Comparison of ENCODE assay signal across 9 cellular contexts in the genomic region with DNA sequence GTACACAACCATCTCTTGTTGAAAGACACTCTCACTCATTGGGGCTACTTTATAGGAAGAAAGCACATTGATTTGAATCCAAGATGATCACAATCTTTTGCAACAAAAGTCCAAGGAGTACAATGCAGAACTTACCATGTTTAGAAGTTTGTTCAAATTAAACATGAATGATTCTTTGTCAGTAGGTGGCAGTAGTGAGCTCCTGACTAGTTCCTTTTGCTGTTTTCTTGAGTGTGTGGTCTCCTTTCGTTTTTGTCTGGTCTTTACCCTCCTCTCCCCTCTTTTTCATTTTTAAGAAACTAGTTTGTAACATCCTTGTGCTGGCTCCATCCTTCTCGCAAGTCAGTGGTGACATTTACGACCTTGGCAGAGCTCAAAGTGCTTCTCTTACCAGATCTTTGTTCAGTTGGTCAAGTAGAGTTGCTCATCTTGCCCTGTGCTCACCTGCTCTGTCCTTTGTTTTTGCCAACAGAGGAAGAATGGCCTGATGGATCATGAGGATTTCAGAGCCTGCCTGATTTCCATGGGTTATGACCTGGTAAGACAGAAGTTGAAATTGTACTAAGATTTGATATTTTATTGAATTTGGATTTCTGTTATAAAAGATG. TPM values are rescaled to one million over a fixed set of nuclear protein-coding genes. Genes with fewer than 3 reads are reported as not detected.
DNase-seq lines count a peak whose midpoint lies in the region; ATAC-seq and TF ChIP-seq lines count a peak whose summit lies in the region.
"Had no signal": no experiment of that assay in that cellular context is flagged by ENCODE, and none has a peak within 500 bp of the region (broad histone marks: within the 10 kb centered on the region; RNA-seq: fewer than 3 reads in every experiment).

No MANE protein-coding gene starts in this region.

- no peak for TF ChIP-seq POLR2A in ovary (IDR thresholded peaks at IDR 0.05)

- no peaks in the 10 kb centered on the region for H3K9me3 ChIP-seq in RWPE2 (ENCODE audit: severe bottlenecking)
- no peaks in the 10 kb centered on the region for H3K9me3 ChIP-seq in ovary

- H3K4me3 ChIP-seq in RWPE2 (ENCODE audit: severe bottlenecking) (no peak overlapping the region), ovary (no peak overlapping the region)

- H3K4me1 Mint-ChIP-seq in stimulated activated naive CD8-positive, alpha-beta T cell treated with anti-CD3 and anti-CD28 coated beads, Interleukin-15, amount 100 ng/mL, for 72 hours, result peaks cover 10% of the 10 kb centered on the region

- H3K4me1 ChIP-seq in RWPE2 (ENCODE audit: insufficient read depth, poor library complexity, severe bottlenecking), result no peaks in the 10 kb centered on the region
- H3K4me1 ChIP-seq in ovary (ENCODE audit: insufficient read depth), result no peaks in the 10 kb centered on the region

- no peak overlapping the region for H3K27ac ChIP-seq in RWPE2 (ENCODE audit: poor library complexity, severe bottlenecking)
- H3K27ac ChIP-seq in ovary, result no peak overlapping the region
- H3K27ac ChIP-seq: epithelial cell of prostate had no signal

- DNase-seq in stimulated activated naive CD8-positive, alpha-beta T cell treated with anti-CD3 and anti-CD28 coated beads, Interleukin-15, amount 100 ng/mL, for 72 hours, result peak in 1 of 2 donors; percentile 5
- DNase-seq in stimulated activated naive CD8-positive, alpha-beta T cell treated with anti-CD3 and anti-CD28 coated beads, Interleukin-15, Interleukin-2, amounts not matched to agents 100 U/mL and 50 U/mL, for 24 hours, result no peak
- DNase-seq in RWPE2 (ENCODE audit: low spot score) (no peak), fibroblast of gingiva (ENCODE audit: low read depth) (peak; percentile 17), ovary (no peak), SW480 (ENCODE audit: low spot score) (no peak)
- DNase-seq in activated CD4-positive, CD25-positive, alpha-beta regulatory T cell treated with anti-CD3 and anti-CD28 coated beads, Interleukin-2, amount 50 U/mL, for 72 hours, result no peak

- H3K27me3 ChIP-seq in RWPE2 (ENCODE audit: insufficient read depth, poor library complexity, severe bottlenecking), result no peaks in the 10 kb centered on the region
- H3K27me3 ChIP-seq in ovary, result no peaks in the 10 kb centered on the region

- H3K36me3 ChIP-seq in RWPE2 (ENCODE audit: low read depth) (no peaks in the 10 kb centered on the region), ovary (no peaks in the 10 kb centered on the region)

- peak; percentile 55 for TF ChIP-seq CTCF in RWPE2 (IDR thresholded peaks at IDR 0.05; ENCODE audit: poor library complexity, severe bottlenecking)
- peak in 2 of 3 donors; percentile 20 to 50 for TF ChIP-seq CTCF in ovary (IDR thresholded peaks at IDR 0.05)

- no peaks in the 10 kb centered on the region for H3K27me3 Mint-ChIP-seq in stimulated activated naive CD8-positive, alpha-beta T cell treated with anti-CD3 and anti-CD28 coated beads, Interleukin-15, amount 100 ng/mL, for 72 hours

- peak overlapping the region; percentile 30 to 44 for H3K4me3 Mint-ChIP-seq in stimulated activated naive CD8-positive, alpha-beta T cell treated with anti-CD3 and anti-CD28 coated beads, Interleukin-15, amount 100 ng/mL, for 72 hours

- TF ChIP-seq EP300 in ovary (IDR thresholded peaks at IDR 0.05), result no peak

- intact Hi-C loops in ovary (cut with DNase I), result no loop called here

- ATAC-seq in stimulated activated naive CD8-positive, alpha-beta T cell treated with anti-CD3 and anti-CD28 coated beads, Interleukin-15, amount 100 ng/mL, for 72 hours, result peak; percentile 58
- no peak for ATAC-seq in stimulated activated naive CD8-positive, alpha-beta T cell treated with anti-CD3 and anti-CD28 coated beads, Interleukin-15, Interleukin-2, amounts not matched to agents 100 U/mL and 50 U/mL, for 24 hours
- ATAC-seq in HG02973 (IDR thresholded peaks at IDR 0.05; ENCODE audit: unreplicated experiment) (peak; percentile 59), RWPE2 (ENCODE audit: low read depth) (no peak)

- 59 to 62% (median 60%) methylated on average over 3 of the region's 3 CpGs for WGBS in ovary, 3 donors

- no peaks in the 10 kb centered on the region for H3K9me3 Mint-ChIP-seq in stimulated activated naive CD8-positive, alpha-beta T cell treated with anti-CD3 and anti-CD28 coated beads, Interleukin-15, amount 100 ng/mL, for 72 hours

- peak overlapping the region in 1 of 2 donors; percentile 29 for H3K27ac Mint-ChIP-seq in stimulated activated naive CD8-positive, alpha-beta T cell treated with anti-CD3 and anti-CD28 coated beads, Interleukin-15, amount 100 ng/mL, for 72 hours

RNA-seq across cellular contexts. Expression of a gene that starts 35.7 kb away (rescaled TPM):
- total RNA-seq in ovary, result 10 to 100 TPM; 26.1 to 60.8 (median 51.9) TPM
- 10 to 100 TPM; 10.2 to 21.9 TPM for polyA plus RNA-seq in ovary

Comparison
In these comparisons a context has a peak if more than half of its experiments do, and no peak if none do; other contexts are left out.
1. ATAC-seq: peak in stimulated activated naive CD8-positive, alpha-beta T cell treated with anti-CD3 and anti-CD28 coated beads, Interleukin-15, amount 100 ng/mL, for 72 hours (single experiment) and HG02973 (single experiment); none in stimulated activated naive CD8-positive, alpha-beta T cell treated with anti-CD3 and anti-CD28 coated beads, Interleukin-15, Interleukin-2, amounts not matched to agents 100 U/mL and 50 U/mL, for 24 hours (single experiment) and RWPE2 (single experiment).